22 cellular contexts compared by ENCODE assay signal in genomic region chr4:82818974-82819662, GRCh38. TPM values are rescaled to one million over a fixed set of nuclear protein-coding genes. Genes with fewer than 3 reads are reported as not detected.
DNase-seq lines count a peak whose midpoint lies in the region; ATAC-seq and TF ChIP-seq lines count a peak whose summit lies in the region.
"Had no signal": no experiment of that assay in that cellular context is flagged by ENCODE, and none has a peak within 500 bp of the region (broad histone marks: within the 10 kb centered on the region; RNA-seq: fewer than 3 reads in every experiment).

No MANE protein-coding gene starts in this region.

- no peaks in the 10 kb centered on the region for H3K9me3 ChIP-seq in breast epithelium
- H3K9me3 ChIP-seq: body of pancreas had no signal

- no peak overlapping the region for H3K4me3 Mint-ChIP-seq in MCF 10A (ENCODE audit: unreplicated experiment)
- H3K4me3 Mint-ChIP-seq: activated T-cell treated with anti-CD3 and anti-CD28 coated beads, Interleukin-2, amount 50 U/mL, for 4 hours; GM23338; natural killer cell treated with Interleukin-12 subunit alpha and Interleukin-12 subunit beta and Interleukin-15 and Interleukin-18, amount 100 ng/mL, for 72 hours had no signal

- CTCF ChIA-PET in MCF 10A (lab: Yijun Ruan, JAX) = interaction anchor here (0.5 kb wide), 1 partner anchor 10 kb away, joined by 3 read pairs; no protein-coding TSS in a partner anchor

- H3K36me3 ChIP-seq in breast epithelium = peaks cover 12% of the 10 kb centered on the region

- no peak overlapping the region for H3K27ac Mint-ChIP-seq in MCF 10A (ENCODE audit: low read depth, unreplicated experiment)
- H3K27ac Mint-ChIP-seq: GM23338 had no signal

- no peak for DNase-seq in MCF 10A (ENCODE audit: unreplicated experiment)
- DNase-seq in breast epithelium (ENCODE audit: low spot score in 2 of 2) = no peak
- no peak for DNase-seq in NCI-H1930 (lab: John Stamatoyannopoulos, UW)
- DNase-seq: activated CD4-positive, alpha-beta T cell treated with anti-CD3 and anti-CD28 coated beads for 48 hours; activated T-cell treated with anti-CD3 and anti-CD28 coated beads, Interleukin-2, amount 50 U/mL, for 4 hours; body of pancreas; foreskin fibroblast; hippocampal formation; mesendoderm; NCI-H1436; NCI-H774; stimulated activated CD4-positive, alpha-beta T cell treated with anti-CD3 and anti-CD28 coated beads, Interleukin-1b, Interleukin-23, amount 100 ng/mL, for 48 hours had no signal

- intact Hi-C loops in MCF 10A (cut with micrococcal nuclease) = no loop called here
- intact Hi-C loops in breast epithelium (cut with DNase I; ENCODE audit: low total_unique reads) = no loop called here

- no peaks in the 10 kb centered on the region for H3K27me3 Mint-ChIP-seq in MCF 10A (ENCODE audit: insufficient read depth, unreplicated experiment)
- H3K27me3 Mint-ChIP-seq: natural killer cell treated with Interleukin-12 subunit alpha and Interleukin-12 subunit beta and Interleukin-15 and Interleukin-18, amount 100 ng/mL, for 72 hours had no signal

- ATAC-seq in GM21786 (IDR thresholded peaks at IDR 0.05; ENCODE audit: unreplicated experiment) (peak; percentile 77), HG03457 (IDR thresholded peaks at IDR 0.05; ENCODE audit: unreplicated experiment) (peak; percentile 76), GM19328 (IDR thresholded peaks at IDR 0.05; ENCODE audit: unreplicated experiment) (no peak), HG02759 (IDR thresholded peaks at IDR 0.05; ENCODE audit: unreplicated experiment) (no peak), HG03520 (IDR thresholded peaks at IDR 0.05; ENCODE audit: unreplicated experiment) (no peak)
- ATAC-seq: activated naive CD4-positive, alpha-beta T cell treated with anti-CD3 and anti-CD28 coated beads, Interleukin-2, amount 50 U/mL, for 72 hours; activated T-cell treated with anti-CD3 and anti-CD28 coated beads, Interleukin-2, amount 50 U/mL, for 4 hours; body of pancreas; GM23338; natural killer cell treated with Interleukin-12 subunit alpha and Interleukin-12 subunit beta and Interleukin-15 and Interleukin-18, amount 100 ng/mL, for 72 hours had no signal

- POLR2A ChIA-PET in MCF 10A (lab: Yijun Ruan, JAX) = interaction anchor here (1.2 kb wide), 1 partner anchor 93 kb away, joined by 3 read pairs; no protein-coding TSS in a partner anchor

- H3K27ac ChIP-seq in breast epithelium = no peak overlapping the region
- H3K27ac ChIP-seq: body of pancreas, coronary artery, parathyroid adenoma had no signal

- BruUV-seq in MCF 10A (replicated peaks; lab: Mats Ljungman, UMichigan) = TSS peak; percentile 44

- TF ChIP-seq POLR2A in breast epithelium (IDR thresholded peaks at IDR 0.05) = no peak

- peaks cover 97% of the 10 kb centered on the region for H3K36me3 Mint-ChIP-seq in MCF 10A (ENCODE audit: insufficient read depth, unreplicated experiment)

- H3K9me3 Mint-ChIP-seq in MCF 10A (ENCODE audit: unreplicated experiment) = no peaks in the 10 kb centered on the region
- H3K9me3 Mint-ChIP-seq: activated naive CD4-positive, alpha-beta T cell treated with anti-CD3 and anti-CD28 coated beads, Interleukin-2, amount 50 U/mL, for 72 hours; activated T-cell treated with anti-CD3 and anti-CD28 coated beads, Interleukin-2, amount 50 U/mL, for 4 hours; GM23338; natural killer cell treated with Interleukin-12 subunit alpha and Interleukin-12 subunit beta and Interleukin-15 and Interleukin-18, amount 100 ng/mL, for 72 hours had no signal

- H3K4me1 Mint-ChIP-seq in MCF 10A (ENCODE audit: insufficient read depth, unreplicated experiment) = no peaks in the 10 kb centered on the region

- H3K4me3 ChIP-seq in breast epithelium = no peak overlapping the region
- H3K4me3 ChIP-seq: body of pancreas, coronary artery, GM23338 had no signal

- no peaks in the 10 kb centered on the region for H3K4me1 ChIP-seq in breast epithelium
- H3K4me1 ChIP-seq: body of pancreas, parathyroid adenoma had no signal

- no peak for TF ChIP-seq CTCF in MCF 10A (IDR thresholded peaks at IDR 0.05; ENCODE audit: unreplicated experiment)
- TF ChIP-seq CTCF in breast epithelium (IDR thresholded peaks at IDR 0.05) = no peak

- H3K27me3 ChIP-seq in breast epithelium = no peaks in the 10 kb centered on the region
- H3K27me3 ChIP-seq: body of pancreas had no signal

RNA-seq across cellular contexts. Expression of gene SCD5, which starts 20.5 kb away (rescaled TPM):
- total RNA-seq in MCF 10A (2022) (3.5 and 3.6 TPM in 2 replicates), breast epithelium (10 to 100 TPM in 2 of 3 donors, 1 to 10 TPM in 1; 9.8 to 17.0 (median 14.7) TPM)

Comparison
In these comparisons a context has a peak if more than half of its experiments do, and no peak if none do; other contexts are left out.
1. ATAC-seq: peak in GM21786 (single experiment) and HG03457 (single experiment); none in GM19328 (single experiment), HG02759 (single experiment) and HG03520 (single experiment).